1 cellular context compared by ENCODE assay signal in genomic region chr1:7961199-7962010, GRCh38.
TF ChIP-seq lines count a peak whose summit lies in the region.

Gene PARK7, plus strand, starts transcription at chr1:7961711. Its CDS starts 1,075 bp downstream, at chr1:7962786.

TF ChIP-seq in K562, 482 proteins besides CTCF, POLR2A, EP300 and RAD21 (continued from another document and continues in another):
- TF ChIP-seq ZNF318 (IDR thresholded peaks at IDR 0.05; ENCODE audit: borderline replicate concordance in 1 of 2, low read depth in 1 of 2) (no peak), ATF6 (CRISPR knock-in tag; IDR thresholded peaks at IDR 0.05) (no peak), SMARCE1 (IDR thresholded peaks at IDR 0.05) (no peak; the same call in 1 of the 2 replicates), PML (IDR thresholded peaks at IDR 0.05; ENCODE audit: low read length) (peak; percentile 76), PHF8 (IDR thresholded peaks at IDR 0.05; ENCODE audit: borderline replicate concordance, low read length) (peak; percentile 99), ZNF639 (CRISPR knock-in tag; conservative IDR thresholded peaks at IDR 0.05 in 1 of 2, IDR thresholded peaks at IDR 0.05 in 1 of 2) (peak in 1 of 2 experiments; percentile 87; a peak in 2 of 4 replicates), HMG20B (CRISPR knock-in tag; IDR thresholded peaks at IDR 0.05) (no peak), GATAD2B (IDR thresholded peaks at IDR 0.05; ENCODE audit: borderline replicate concordance) (peak; percentile 84), DIDO1 (tag; IDR thresholded peaks at IDR 0.05; ENCODE audit: low read depth) (peak; percentile 63; the same call in 1 of the 2 replicates), BRCA1 (IDR thresholded peaks at IDR 0.05) (no peak), BRCA1 (CRISPR knock-in tag; IDR thresholded peaks at IDR 0.05) (no peak), KLF10 (CRISPR knock-in tag; IDR thresholded peaks at IDR 0.05) (no peak), ZNF134 (CRISPR knock-in tag; conservative IDR thresholded peaks at IDR 0.05) (no peak), NFRKB (IDR thresholded peaks at IDR 0.05; ENCODE audit: low read depth) (peak; percentile 28; the same call in 1 of the 2 replicates), TAF7 (tag; IDR thresholded peaks at IDR 0.05) (peak; percentile 68; the same call in 1 of the 2 replicates), HNRNPL (IDR thresholded peaks at IDR 0.05; ENCODE audit: low read depth, low read length) (peak; percentile 89; the same call in 1 of the 2 replicates), CBFA2T3 (IDR thresholded peaks at IDR 0.05) (0 out of 2 replicates have a peak, but pooled peaks have one; percentile 26), EP400 (IDR thresholded peaks at IDR 0.05) (peak; percentile 94), ZC3H8 (IDR thresholded peaks at IDR 0.05) (no peak), CBX5 (IDR thresholded peaks at IDR 0.05; ENCODE audit: borderline replicate concordance, low read depth) (no peak), MYBL2 (IDR thresholded peaks at IDR 0.05; ENCODE audit: low read depth) (no peak), MYBL2 (CRISPR knock-in tag; IDR thresholded peaks at IDR 0.05; ENCODE audit: borderline replicate concordance) (no peak), KLF1 (tag; IDR thresholded peaks at IDR 0.05) (peak; percentile 77; the same call in 1 of the 2 replicates), MLX (CRISPR knock-in tag; conservative IDR thresholded peaks at IDR 0.05) (peak in 1 of 2 experiments; percentile 77; a peak in 1 of 4 replicates), NCOR1 (IDR thresholded peaks at IDR 0.05) (peak; percentile 34), MCM2 (IDR thresholded peaks at IDR 0.05; ENCODE audit: low read depth) (no peak), E2F5 (CRISPR knock-in tag; IDR thresholded peaks at IDR 0.05) (no peak), MGA (IDR thresholded peaks at IDR 0.05) (peak; percentile 66), ILK (tag; IDR thresholded peaks at IDR 0.05; ENCODE audit: borderline replicate concordance, low read depth) (no peak), BHLHE40 (IDR thresholded peaks at IDR 0.05; ENCODE audit: low read length) (peak; percentile 99), MYC (IDR thresholded peaks at IDR 0.05; ENCODE audit: low read depth, low read length) (peak; percentile 89), MYC (CRISPR knock-in tag; IDR thresholded peaks at IDR 0.05; ENCODE audit: borderline replicate concordance, low read depth) (no peak)
